In genomic region chr22:27460596-27461347, GRCh38 we compare ENCODE assay signal across 1 cellular context.
TF ChIP-seq lines count a peak whose summit lies in the region.

No MANE protein-coding gene starts in this region.

TF ChIP-seq in SK-N-SH, 30 proteins besides CTCF, POLR2A, EP300 and RAD21 (continued from another document):
- TF ChIP-seq TAF1 (IDR thresholded peaks at IDR 0.05; ENCODE audit: borderline replicate concordance, low read depth, low read length): no peak
- no peak for TF ChIP-seq FOXM1 (IDR thresholded peaks at IDR 0.05; ENCODE audit: low read depth)
- TF ChIP-seq EZH2phosphoT487 (IDR thresholded peaks at IDR 0.05; ENCODE audit: borderline replicate concordance, low read depth): no peak
